6 cellular contexts compared by ENCODE assay signal in the genomic region with DNA sequence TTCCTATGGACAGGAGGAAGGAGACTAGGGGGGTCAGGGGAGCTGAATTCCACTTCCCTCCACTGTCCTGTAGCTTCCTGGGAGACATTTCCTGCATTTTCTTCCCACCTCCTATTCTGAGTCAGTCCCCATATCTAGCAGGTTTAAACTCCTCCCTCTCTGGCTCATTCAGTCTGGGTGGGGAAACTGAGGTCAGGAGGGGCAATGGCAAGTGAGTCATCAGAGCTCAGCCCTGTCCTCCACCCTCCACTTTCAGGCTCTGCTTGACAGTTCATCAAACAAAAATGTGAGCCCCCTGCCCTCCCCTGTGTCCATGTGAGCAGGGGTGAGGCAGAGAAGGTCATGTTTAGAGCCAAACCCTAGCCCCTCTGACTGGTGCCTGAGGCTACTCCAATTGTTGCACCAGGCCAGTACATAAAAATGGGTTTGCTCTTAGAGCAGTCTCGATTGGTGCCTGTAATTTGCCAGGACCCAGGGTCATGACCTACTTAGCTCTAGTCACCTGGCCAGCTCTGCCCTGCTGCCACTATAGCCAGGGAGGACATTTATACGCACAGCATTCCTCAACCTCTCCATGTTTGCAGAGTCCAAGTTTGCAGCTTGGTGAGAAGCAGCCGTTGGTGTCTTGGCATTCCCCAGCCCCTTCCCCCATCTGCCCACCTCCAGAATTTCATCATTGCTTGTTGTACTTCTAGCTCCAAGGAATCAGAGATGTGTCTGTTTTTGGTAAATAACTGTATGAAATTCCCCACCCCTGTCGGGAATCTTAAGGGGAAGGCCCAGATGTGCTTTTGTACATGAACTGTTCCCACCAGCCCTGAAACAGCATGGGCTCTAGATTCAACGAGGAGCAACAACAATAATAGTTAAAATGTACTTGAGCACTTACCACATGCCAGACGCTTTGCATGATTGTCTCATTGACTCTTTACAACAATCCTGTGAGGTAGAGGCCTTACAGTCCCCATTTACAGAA. TPM values are rescaled to one million over a fixed set of nuclear protein-coding genes. Genes with fewer than 3 reads are reported as not detected.
DNase-seq lines count a peak whose midpoint lies in the region; ATAC-seq and TF ChIP-seq lines count a peak whose summit lies in the region.

No MANE protein-coding gene starts in this region.

- H3K36me3 Mint-ChIP-seq in activated T-cell treated with anti-CD3 and anti-CD28 coated beads, Interleukin-2, amount 50 U/mL, for 72 hours (ENCODE audit: insufficient read depth in 2 of 2), result peaks cover 4 to 13% of the 10 kb centered on the region in 2 donors
- H3K36me3 Mint-ChIP-seq in activated T-cell treated with anti-CD3 and anti-CD28 coated beads, Interleukin-2, amount 50 U/mL, for 4 hours (ENCODE audit: insufficient read depth), result peaks cover 26% of the 10 kb centered on the region

- H3K36me3 ChIP-seq in upper lobe of left lung, result peaks cover 22 to 91% (median 61%) of the 10 kb centered on the region in 4 donors

- no peaks in the 10 kb centered on the region for H3K27me3 Mint-ChIP-seq in activated T-cell treated with anti-CD3 and anti-CD28 coated beads, Interleukin-2, amount 50 U/mL, for 72 hours (ENCODE audit: low read depth)
- H3K27me3 Mint-ChIP-seq in activated T-cell treated with anti-CD3 and anti-CD28 coated beads, Interleukin-2, amount 50 U/mL, for 4 hours (ENCODE audit: low read depth), result no peaks in the 10 kb centered on the region

- H3K27ac Mint-ChIP-seq in activated T-cell treated with anti-CD3 and anti-CD28 coated beads, Interleukin-2, amount 50 U/mL, for 72 hours, result peak overlapping the region; percentile 32

- peak overlapping the region; percentile 79 for H3K27ac ChIP-seq in right cardiac atrium (ENCODE audit: low read length)
- peak overlapping the region; percentile 0 to 53 (median 38) for H3K27ac ChIP-seq in upper lobe of left lung

- ATAC-seq in activated T-cell treated with anti-CD3 and anti-CD28 coated beads, Interleukin-2, amount 50 U/mL, for 72 hours (replicated peaks in 1 of 2), result no peak
- no peak for ATAC-seq in activated T-cell treated with anti-CD3 and anti-CD28 coated beads, Interleukin-2, amount 50 U/mL, for 4 hours
- ATAC-seq in right cardiac atrium, result peak; percentile 60 to 73
- ATAC-seq in upper lobe of left lung (ENCODE audit: low FRiP score in 2 of 2), result peak; percentile 44 to 68
- ATAC-seq in HG02588 (IDR thresholded peaks at IDR 0.05; ENCODE audit: unreplicated experiment), result no peak

- no peak overlapping the region for H3K4me3 ChIP-seq in right cardiac atrium (ENCODE audit: low read length)
- no peak overlapping the region for H3K4me3 ChIP-seq in upper lobe of left lung

- intact Hi-C loops in right cardiac atrium (cut with DNase I), result no loop called here

- no peaks in the 10 kb centered on the region for H3K4me1 ChIP-seq in right cardiac atrium (ENCODE audit: control insufficient read depth, insufficient read depth, low read length)
- H3K4me1 ChIP-seq in upper lobe of left lung, result peaks cover 0 to 6% (median 2%) of the 10 kb centered on the region in 4 donors

- WGBS in right cardiac atrium, result 56% methylated on average over 6 of the region's 6 CpGs
- WGBS in upper lobe of left lung, 2 donors, result 73 to 78% methylated on average over 6 of the region's 6 CpGs

- H3K4me1 Mint-ChIP-seq in activated T-cell treated with anti-CD3 and anti-CD28 coated beads, Interleukin-2, amount 50 U/mL, for 72 hours (ENCODE audit: low read depth), result peaks cover 27% of the 10 kb centered on the region
- peaks cover 2% of the 10 kb centered on the region for H3K4me1 Mint-ChIP-seq in activated T-cell treated with anti-CD3 and anti-CD28 coated beads, Interleukin-2, amount 50 U/mL, for 4 hours (ENCODE audit: low read depth)

- TF ChIP-seq EP300 in upper lobe of left lung (IDR thresholded peaks at IDR 0.05), result no peak

- no peak for TF ChIP-seq POLR2A in upper lobe of left lung (IDR thresholded peaks at IDR 0.05)

- H3K27me3 ChIP-seq in right cardiac atrium (ENCODE audit: control insufficient read depth, insufficient read depth) (no peaks in the 10 kb centered on the region), upper lobe of left lung (no peaks in the 10 kb centered on the region)

- TF ChIP-seq CTCF in upper lobe of left lung (IDR thresholded peaks at IDR 0.05), result no peak

- H3K9me3 ChIP-seq in right cardiac atrium (ENCODE audit: control insufficient read depth, low read length), result no peaks in the 10 kb centered on the region
- H3K9me3 ChIP-seq in upper lobe of left lung, result no peaks in the 10 kb centered on the region

- H3K9me3 Mint-ChIP-seq in activated T-cell treated with anti-CD3 and anti-CD28 coated beads, Interleukin-2, amount 50 U/mL, for 72 hours, result no peaks in the 10 kb centered on the region
- no peaks in the 10 kb centered on the region for H3K9me3 Mint-ChIP-seq in activated T-cell treated with anti-CD3 and anti-CD28 coated beads, Interleukin-2, amount 50 U/mL, for 4 hours

- H3K4me3 Mint-ChIP-seq in activated T-cell treated with anti-CD3 and anti-CD28 coated beads, Interleukin-2, amount 50 U/mL, for 72 hours, result no peak overlapping the region
- no peak overlapping the region for H3K4me3 Mint-ChIP-seq in activated T-cell treated with anti-CD3 and anti-CD28 coated beads, Interleukin-2, amount 50 U/mL, for 4 hours

- DNase-seq in activated T-cell treated with anti-CD3 and anti-CD28 coated beads, Interleukin-2, amount 50 U/mL, for 72 hours, result no peak
- DNase-seq in activated T-cell treated with anti-CD3 and anti-CD28 coated beads, Interleukin-2, amount 50 U/mL, for 4 hours, result no peak
- DNase-seq in right cardiac atrium, result peak in 1 of 3 donors; percentile 32
- no peak for DNase-seq in upper lobe of left lung
- no peak for DNase-seq in germinal center (ENCODE audit: low spot score)

RNA-seq across cellular contexts. Expression of a gene that starts 20.7 kb away (rescaled TPM):
- 10 to 100 TPM; 59.6 to 63.6 TPM for total RNA-seq in activated T-cell treated with anti-CD3 and anti-CD28 coated beads, Interleukin-2, amount 50 U/mL, for 72 hours
- 10 to 100 TPM; 72.6 to 81.6 (median 81.1) TPM for total RNA-seq in activated T-cell treated with anti-CD3 and anti-CD28 coated beads, Interleukin-2, amount 50 U/mL, for 4 hours
- total RNA-seq in right cardiac atrium, result 10 to 100 TPM; 43.2 to 85.3 (median 55.1) TPM
- polyA plus RNA-seq in right cardiac atrium, result 71.5 TPM
- total RNA-seq in upper lobe of left lung, result 100 to 1,000 TPM in 2 of 6 donors, 10 to 100 TPM in 4; 57.7 to 125 (median 79.3) TPM

RNA-seq across cellular contexts. Expression of a gene that starts 27.1 kb away (rescaled TPM):
- total RNA-seq in activated T-cell treated with anti-CD3 and anti-CD28 coated beads, Interleukin-2, amount 50 U/mL, for 72 hours, result 100 to 1,000 TPM; 351 to 353 TPM
- 100 to 1,000 TPM; 147 to 181 (median 178) TPM for total RNA-seq in activated T-cell treated with anti-CD3 and anti-CD28 coated beads, Interleukin-2, amount 50 U/mL, for 4 hours
- total RNA-seq in right cardiac atrium, result 10 to 100 TPM; 14.4 to 20.4 (median 17.9) TPM
- polyA plus RNA-seq in right cardiac atrium, result 20.2 TPM
- total RNA-seq in upper lobe of left lung, result 100 to 1,000 TPM in 2 of 6 donors, 10 to 100 TPM in 4; 23.0 to 163 (median 75.3) TPM

RNA-seq across cellular contexts. Expression of a gene that starts 27.9 kb away (rescaled TPM):
- total RNA-seq in activated T-cell treated with anti-CD3 and anti-CD28 coated beads, Interleukin-2, amount 50 U/mL, for 72 hours, result 10 to 100 TPM; 52.0 TPM
- total RNA-seq in activated T-cell treated with anti-CD3 and anti-CD28 coated beads, Interleukin-2, amount 50 U/mL, for 4 hours, result 10 to 100 TPM; 48.0 to 50.8 (median 50.2) TPM
- total RNA-seq in right cardiac atrium (10 to 100 TPM; 41.0 to 42.8 (median 41.3) TPM), upper lobe of left lung (10 to 100 TPM; 28.6 to 48.0 (median 35.4) TPM)
- polyA plus RNA-seq in right cardiac atrium, result 43.5 TPM

RNA-seq across cellular contexts. Expression of a gene that starts 28.2 kb away (rescaled TPM):
- 10 to 100 TPM; 26.4 to 34.3 TPM for total RNA-seq in activated T-cell treated with anti-CD3 and anti-CD28 coated beads, Interleukin-2, amount 50 U/mL, for 72 hours
- 10 to 100 TPM; 39.5 to 43.1 (median 39.7) TPM for total RNA-seq in activated T-cell treated with anti-CD3 and anti-CD28 coated beads, Interleukin-2, amount 50 U/mL, for 4 hours
- total RNA-seq in right cardiac atrium (10 to 100 TPM; 25.1 to 31.8 (median 27.0) TPM), upper lobe of left lung (10 to 100 TPM; 18.9 to 51.1 (median 33.7) TPM)
- 38.3 TPM for polyA plus RNA-seq in right cardiac atrium

RNA-seq across cellular contexts. Expression of a gene that starts 42.3 kb away (rescaled TPM):
- total RNA-seq in activated T-cell treated with anti-CD3 and anti-CD28 coated beads, Interleukin-2, amount 50 U/mL, for 72 hours, result 1 to 10 TPM; 4.5 to 6.7 TPM
- 1 to 10 TPM; 4.2 to 6.7 (median 6.6) TPM for total RNA-seq in activated T-cell treated with anti-CD3 and anti-CD28 coated beads, Interleukin-2, amount 50 U/mL, for 4 hours
- total RNA-seq in right cardiac atrium (under 1 TPM; 0.33 to 0.96 (median 0.86) TPM), upper lobe of left lung (1 to 10 TPM in 5 of 6 donors, under 1 TPM in 1; 0.69 to 5.0 (median 1.8) TPM)
- 0.63 TPM for polyA plus RNA-seq in right cardiac atrium

Comparison
In these comparisons a context has a peak if more than half of its experiments do, and no peak if none do; other contexts are left out.
1. ATAC-seq: peak in right cardiac atrium (2 of 2) and upper lobe of left lung (2 of 2); none in activated T-cell treated with anti-CD3 and anti-CD28 coated beads, Interleukin-2, amount 50 U/mL, for 72 hours (0 of 2), activated T-cell treated with anti-CD3 and anti-CD28 coated beads, Interleukin-2, amount 50 U/mL, for 4 hours (0 of 2) and HG02588 (single experiment).